In genomic region chr14:21494902-21495762, GRCh38 we compare ENCODE assay signal across 14 cellular contexts. TPM values are rescaled to one million over a fixed set of nuclear protein-coding genes. Genes with fewer than 3 reads are reported as not detected.
DNase-seq lines count a peak whose midpoint lies in the region; ATAC-seq and TF ChIP-seq lines count a peak whose summit lies in the region.
"Had no signal": no experiment of that assay in that cellular context is flagged by ENCODE, and none has a peak within 500 bp of the region (broad histone marks: within the 10 kb centered on the region; RNA-seq: fewer than 3 reads in every experiment).

No MANE protein-coding gene starts in this region.

- no peak overlapping the region for H3K9ac ChIP-seq in SK-N-MC (ENCODE audit: insufficient read length)
- H3K9ac ChIP-seq: BLaER1 treated with 17β-estradiol and CSF1 and Interleukin-3, amounts not matched to agents 10 nM and 100 nM had no signal

- H3K27me3 Mint-ChIP-seq in type B pancreatic cell = no peaks in the 10 kb centered on the region
- H3K27me3 Mint-ChIP-seq: stimulated activated naive CD8-positive, alpha-beta T cell treated with anti-CD3 and anti-CD28 coated beads, Interleukin-15, Interleukin-2, amounts not matched to agents 100 ng/mL and 50 ng/mL, for 24 hours had no signal

- H3K4me3 ChIP-seq in SK-N-MC = no peak overlapping the region
- H3K4me3 ChIP-seq: BLaER1 treated with 17β-estradiol and CSF1 and Interleukin-3, amounts not matched to agents 10 nM and 100 nM; prostate gland had no signal

- H3K27ac ChIP-seq in SK-N-MC = peak overlapping the region; percentile 27; the same call in 1 of the 2 replicates
- H3K27ac ChIP-seq: BLaER1 treated with 17β-estradiol and CSF1 and Interleukin-3, amounts not matched to agents 10 nM and 100 nM; brain microvascular endothelial cell; prostate gland had no signal

- no peak for TF ChIP-seq CTCF in type B pancreatic cell (conservative IDR thresholded peaks at IDR 0.05)
- TF ChIP-seq CTCF in GM10248 (IDR thresholded peaks at IDR 0.05; ENCODE audit: control extremely low read depth, extremely low read depth, low read depth, missing control alignments) = no peak

- CTCF ChIA-PET in GM10248 (lab: Yijun Ruan, JAX) = interaction anchor here (0.7 to 2.1 kb wide), 7 partner anchors 13 to 264 kb away, joined by 3 to 18 read pairs (median 4); partner anchors contain the start of genes CHD8, RAB2B and TOX4

- peak overlapping the region; percentile 4 to 25 for H3K27ac Mint-ChIP-seq in activated naive CD4-positive, alpha-beta T cell treated with anti-CD3 and anti-CD28 coated beads, Interleukin-2, amount 50 U/mL, for 72 hours
- peak overlapping the region; percentile 54 for H3K27ac Mint-ChIP-seq in type B pancreatic cell
- H3K27ac Mint-ChIP-seq: mesothelial cell of epicardium; stimulated activated naive CD8-positive, alpha-beta T cell treated with anti-CD3 and anti-CD28 coated beads, Interleukin-15, Interleukin-2, amounts not matched to agents 100 ng/mL and 50 ng/mL, for 24 hours had no signal

- no peaks in the 10 kb centered on the region for H3K9me3 ChIP-seq in SK-N-MC (ENCODE audit: low read depth, low read length)
- H3K9me3 ChIP-seq: BLaER1 treated with 17β-estradiol and CSF1 and Interleukin-3, amounts not matched to agents 10 nM and 100 nM; prostate gland had no signal

- POLR2A ChIA-PET in GM10248 (lab: Yijun Ruan, JAX) = interaction anchor here (0.7 to 1.0 kb wide), 2 partner anchors 16 kb away, joined by 3 read pairs; partner anchors contain the start of gene METTL3

- peaks cover 0 to 16% of the 10 kb centered on the region in 2 donors for H3K36me3 Mint-ChIP-seq in activated naive CD4-positive, alpha-beta T cell treated with anti-CD3 and anti-CD28 coated beads, Interleukin-2, amount 50 U/mL, for 72 hours
- H3K36me3 Mint-ChIP-seq in type B pancreatic cell = peaks cover 33% of the 10 kb centered on the region

- no peak for DNase-seq in activated naive CD4-positive, alpha-beta T cell treated with anti-CD3 and anti-CD28 coated beads, Interleukin-2, amount 50 U/mL, for 72 hours (ENCODE audit: low spot score in 2 of 2)
- DNase-seq in activated naive CD4-positive, alpha-beta T cell (lab: John Stamatoyannopoulos, UW) = no peak
- no peak for DNase-seq in SK-N-MC (ENCODE audit: low read depth, low spot score)
- peak; percentile 52 for DNase-seq in fibroblast of peridontal ligament (ENCODE audit: extremely low read depth)
- no peak for DNase-seq in type B pancreatic cell (ENCODE audit: extremely low spot score, unreplicated experiment)
- no peak for DNase-seq in SHP77 (lab: John Stamatoyannopoulos, UW)
- DNase-seq in GM10248 (ENCODE audit: extremely low spot score) = no peak
- DNase-seq: brain microvascular endothelial cell, NCI-H2227 treated with DMSO at 0.1 percent for 48 hours had no signal

- H3K36me3 ChIP-seq in SK-N-MC (ENCODE audit: insufficient read depth, low read length) = peaks cover 81% of the 10 kb centered on the region

- no peak for ATAC-seq in activated naive CD4-positive, alpha-beta T cell treated with anti-CD3 and anti-CD28 coated beads, Interleukin-2, amount 50 U/mL, for 72 hours
- ATAC-seq in HG03469 (IDR thresholded peaks at IDR 0.05; ENCODE audit: unreplicated experiment) = no peak

- no peaks in the 10 kb centered on the region for H3K9me3 Mint-ChIP-seq in activated naive CD4-positive, alpha-beta T cell treated with anti-CD3 and anti-CD28 coated beads, Interleukin-2, amount 50 U/mL, for 72 hours
- no peaks in the 10 kb centered on the region for H3K9me3 Mint-ChIP-seq in type B pancreatic cell
- H3K9me3 Mint-ChIP-seq: mesothelial cell of epicardium; stimulated activated naive CD8-positive, alpha-beta T cell treated with anti-CD3 and anti-CD28 coated beads, Interleukin-15, Interleukin-2, amounts not matched to agents 100 ng/mL and 50 ng/mL, for 24 hours had no signal

- no peak overlapping the region for H3K4me3 Mint-ChIP-seq in type B pancreatic cell
- H3K4me3 Mint-ChIP-seq: mesothelial cell of epicardium; stimulated activated naive CD8-positive, alpha-beta T cell treated with anti-CD3 and anti-CD28 coated beads, Interleukin-15, Interleukin-2, amounts not matched to agents 100 ng/mL and 50 ng/mL, for 24 hours had no signal

- H3K4me1 Mint-ChIP-seq in type B pancreatic cell (ENCODE audit: unreplicated experiment) = no peaks in the 10 kb centered on the region
- H3K4me1 Mint-ChIP-seq: mesothelial cell of epicardium had no signal

RNA-seq across cellular contexts. Expression of gene METTL3, which starts 16.0 kb away (rescaled TPM):
- 10 to 100 TPM; 60.6 to 74.9 TPM for total RNA-seq in activated naive CD4-positive, alpha-beta T cell treated with anti-CD3 and anti-CD28 coated beads, Interleukin-2, amount 50 U/mL, for 72 hours
- 50.2 and 68.6 TPM in 2 replicates for total RNA-seq in type B pancreatic cell (ENCODE audit: low replicate concordance)

RNA-seq across cellular contexts. Expression of gene TOX4, which starts 18.1 kb away (rescaled TPM):
- total RNA-seq in activated naive CD4-positive, alpha-beta T cell treated with anti-CD3 and anti-CD28 coated beads, Interleukin-2, amount 50 U/mL, for 72 hours = 100 to 1,000 TPM in 1 of 2 donors, 10 to 100 TPM in 1; 80.8 to 104 TPM
- total RNA-seq in type B pancreatic cell (ENCODE audit: low replicate concordance) = 73.8 and 75.4 TPM in 2 replicates

RNA-seq across cellular contexts. Expression of gene RAB2B, which starts 18.4 kb away (rescaled TPM):
- total RNA-seq in activated naive CD4-positive, alpha-beta T cell treated with anti-CD3 and anti-CD28 coated beads, Interleukin-2, amount 50 U/mL, for 72 hours = 10 to 100 TPM; 30.2 to 48.8 TPM
- total RNA-seq in type B pancreatic cell (ENCODE audit: low replicate concordance) = 20.7 and 29.4 TPM in 2 replicates

RNA-seq across cellular contexts. Expression of gene SALL2, which starts 31.0 kb away (rescaled TPM):
- total RNA-seq in activated naive CD4-positive, alpha-beta T cell treated with anti-CD3 and anti-CD28 coated beads, Interleukin-2, amount 50 U/mL, for 72 hours = 1 to 10 TPM; 5.4 to 9.3 TPM
- total RNA-seq in type B pancreatic cell (ENCODE audit: low replicate concordance) = 16.2 and 75.8 TPM in 2 replicates

RNA-seq across cellular contexts. Expression of gene CHD8, which starts 39.2 kb away (rescaled TPM):
- total RNA-seq in activated naive CD4-positive, alpha-beta T cell treated with anti-CD3 and anti-CD28 coated beads, Interleukin-2, amount 50 U/mL, for 72 hours = 100 to 1,000 TPM; 125 to 126 TPM
- total RNA-seq in type B pancreatic cell (ENCODE audit: low replicate concordance) = 90.4 and 112 TPM in 2 replicates
